Comparison of ENCODE assay signal across 8 cellular contexts in the genomic region with DNA sequence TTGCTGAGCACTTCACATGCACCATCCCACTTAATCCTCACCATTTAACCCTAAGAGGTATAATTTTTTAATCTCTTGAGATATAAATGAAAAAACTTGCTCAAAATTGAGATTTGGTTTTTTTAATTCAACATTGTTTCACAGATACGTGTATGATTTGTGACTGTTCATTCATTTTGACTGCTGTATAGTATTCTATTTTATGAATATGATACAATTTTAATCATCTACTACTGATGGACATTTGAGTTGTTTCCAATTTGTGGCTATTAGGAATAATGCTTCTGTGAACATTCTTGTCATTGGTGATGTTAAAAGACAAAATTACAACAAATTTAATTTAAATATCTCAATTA. TPM values are rescaled to one million over a fixed set of nuclear protein-coding genes. Genes with fewer than 3 reads are reported as not detected.
DNase-seq lines count a peak whose midpoint lies in the region; ATAC-seq and TF ChIP-seq lines count a peak whose summit lies in the region.

No MANE protein-coding gene starts in this region.

- peaks cover 13% of the 10 kb centered on the region for H3K36me3 ChIP-seq in SU-DHL-6 (ENCODE audit: low read length)

- peak overlapping the region; percentile 72 for H2AFZ ChIP-seq in SU-DHL-6 (ENCODE audit: low read depth, low read length, severe bottlenecking)

- H3F3A ChIP-seq in SU-DHL-6 (ENCODE audit: insufficient read depth): peaks cover 10% of the 10 kb centered on the region

- intact Hi-C loops in sciatic nerve (cut with DNase I): no loop called here

- H3K4me2 ChIP-seq in SU-DHL-6 (ENCODE audit: low read depth, low read length, poor library complexity, severe bottlenecking): peak overlapping the region; percentile 98

- no peak overlapping the region for H3K27ac ChIP-seq in SU-DHL-6 (ENCODE audit: low read depth, low read length)
- H3K27ac ChIP-seq in skin epidermis: no peak overlapping the region

- ATAC-seq in sciatic nerve: no peak

- H3K27me3 ChIP-seq in SU-DHL-6 (ENCODE audit: low read length): no peaks in the 10 kb centered on the region

- H3K4me3 ChIP-seq in SU-DHL-6 (ENCODE audit: insufficient read depth, low read length, poor library complexity, severe bottlenecking) (peak overlapping the region; percentile 88), fibroblast of mammary gland (ENCODE audit: control insufficient read depth, low read depth, low read length) (peak overlapping the region; percentile 99), skin epidermis (peak overlapping the region in 4 of 7 experiments; percentile 57 to 81 (median 69))

- no peak overlapping the region for H3K9ac ChIP-seq in SU-DHL-6 (ENCODE audit: low read length)

- H4K20me1 ChIP-seq in SU-DHL-6 (ENCODE audit: low read depth, low read length): no peaks in the 10 kb centered on the region

- peaks cover 19% of the 10 kb centered on the region for H3K79me2 ChIP-seq in SU-DHL-6 (ENCODE audit: insufficient read depth, low read length)

- no peaks in the 10 kb centered on the region for H3K9me2 ChIP-seq in SU-DHL-6 (replicated peaks; ENCODE audit: insufficient read depth, low read length)

- DNase-seq in DMS53 (lab: John Stamatoyannopoulos, UW): peak; percentile 31
- no peak for DNase-seq in DMS53 treated with DMSO at 0.1 percent for 48 hours (lab: John Stamatoyannopoulos, UW; ENCODE audit: unreplicated experiment)
- DNase-seq in fibroblast of mammary gland (ENCODE audit: low read depth): no peak
- DNase-seq in Kasumi-1 (lab: John Stamatoyannopoulos, UW): no peak
- no peak for DNase-seq in sciatic nerve (ENCODE audit: low spot score)
- no peak for DNase-seq in SIG-M5 treated with dmso at 0.1 percent for 504 hours (lab: John Stamatoyannopoulos, UW; ENCODE audit: unreplicated experiment)

- H3K9me3 ChIP-seq in SU-DHL-6 (ENCODE audit: insufficient read depth, low read length): peaks cover 13% of the 10 kb centered on the region; the same call in 1 of the 2 replicates

- TF ChIP-seq CTCF in SU-DHL-6 (IDR thresholded peaks at IDR 0.05; ENCODE audit: insufficient read depth, low read length, poor library complexity, severe bottlenecking) (no peak), fibroblast of mammary gland (conservative IDR thresholded peaks at IDR 0.05; ENCODE audit: control insufficient read depth, insufficient read depth, low read depth, low read length) (no peak)

RNA-seq across cellular contexts. Expression of gene ZMYM6, which starts 0.6 kb away (rescaled TPM):
- 32.1 TPM for total RNA-seq in sciatic nerve

RNA-seq across cellular contexts. Expression of gene ZMYM1, which starts 46.8 kb away (rescaled TPM):
- 18.2 TPM for total RNA-seq in sciatic nerve

RNA-seq across cellular contexts. Expression of gene TMEM35B, which starts 47.2 kb away (rescaled TPM):
- 42.1 TPM for total RNA-seq in sciatic nerve
